Comparison of ENCODE assay signal across 16 cellular contexts in the genomic region with DNA sequence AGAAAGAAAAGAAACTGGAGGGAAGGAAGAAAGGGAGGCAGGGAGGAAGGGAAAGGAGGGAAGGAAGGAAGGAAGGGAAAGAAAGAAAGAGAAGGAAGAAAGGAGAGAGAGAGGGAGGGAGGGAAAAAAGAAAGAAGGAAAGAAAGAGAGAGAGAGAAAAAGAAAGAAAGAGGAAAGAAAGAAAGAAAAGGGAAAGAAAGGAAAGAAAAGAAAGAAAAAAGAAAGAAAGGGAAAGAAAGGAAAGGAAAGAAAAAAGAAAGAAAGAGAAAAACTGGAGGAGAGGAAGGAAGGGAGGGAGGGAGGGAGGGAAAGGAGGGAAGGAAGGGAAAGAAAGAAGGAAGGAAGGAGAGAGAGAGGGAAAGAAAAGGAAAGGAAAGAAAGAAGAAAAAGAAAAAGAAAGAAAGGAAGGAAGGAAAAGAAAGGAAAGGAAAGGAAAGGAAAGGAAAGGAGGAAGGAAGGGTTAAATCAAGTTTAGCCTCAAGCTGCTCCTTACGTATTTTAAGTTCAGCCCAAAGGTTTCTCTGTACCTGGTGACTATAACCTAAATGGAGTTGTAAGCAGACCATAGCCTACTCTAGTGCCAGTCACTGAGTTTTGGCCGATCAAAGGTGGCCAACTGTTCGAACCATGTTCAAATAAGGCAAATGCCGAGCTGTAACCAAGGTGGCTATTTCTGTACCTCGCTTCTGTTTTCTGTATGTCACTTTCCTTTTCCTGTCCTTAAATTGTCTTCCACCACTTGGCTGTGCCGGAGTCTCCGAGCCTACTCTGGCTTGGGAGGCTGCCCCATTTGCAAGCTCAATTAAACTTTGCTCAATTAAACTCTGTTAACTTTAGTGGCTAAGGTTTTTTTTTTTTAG. TPM values are rescaled to one million over a fixed set of nuclear protein-coding genes. Genes with fewer than 3 reads are reported as not detected.
"Had no signal": no experiment of that assay in that cellular context is flagged by ENCODE, and none has a peak within 500 bp of the region (broad histone marks: within the 10 kb centered on the region; RNA-seq: fewer than 3 reads in every experiment).

No MANE protein-coding gene starts in this region.

- H3K9me3 ChIP-seq: ovary, spleen, stomach, testis had no signal

- H3K9me3 Mint-ChIP-seq: activated naive CD4-positive, alpha-beta T cell treated with anti-CD3 and anti-CD28 coated beads for 36 hours; activated naive CD8-positive, alpha-beta T cell treated with anti-CD3 and anti-CD28 coated beads, Interleukin-2, amount 50 U/mL, for 24 hours had no signal

- H3K27me3 ChIP-seq: ovary, testis had no signal

- H3K4me1 Mint-ChIP-seq: activated naive CD8-positive, alpha-beta T cell treated with anti-CD3 and anti-CD28 coated beads, Interleukin-2, amount 50 U/mL, for 24 hours had no signal

- H3K27ac ChIP-seq: ovary, spleen, testis had no signal

- ATAC-seq: activated naive CD8-positive, alpha-beta T cell treated with anti-CD3 and anti-CD28 coated beads, Interleukin-2, amount 50 U/mL, for 24 hours; sciatic nerve had no signal

- H3K4me1 ChIP-seq: spleen, testis had no signal

- H3K4me3 Mint-ChIP-seq: activated naive CD4-positive, alpha-beta T cell treated with anti-CD3 and anti-CD28 coated beads for 36 hours; activated naive CD8-positive, alpha-beta T cell treated with anti-CD3 and anti-CD28 coated beads, Interleukin-2, amount 50 U/mL, for 24 hours had no signal

- H3K27ac Mint-ChIP-seq: activated naive CD4-positive, alpha-beta T cell treated with anti-CD3 and anti-CD28 coated beads for 36 hours; activated naive CD8-positive, alpha-beta T cell treated with anti-CD3 and anti-CD28 coated beads, Interleukin-2, amount 50 U/mL, for 24 hours had no signal

- H3K36me3 ChIP-seq: ovary, spleen, stomach had no signal

- DNase-seq: activated CD4-positive, alpha-beta T cell treated with anti-CD3 and anti-CD28 coated beads for 1 hour; activated CD4-positive, alpha-beta T cell treated with anti-CD3 and anti-CD28 coated beads, Interleukin-2, amount 50 U/mL, for 4 hours; activated naive CD4-positive, alpha-beta T cell treated with anti-CD3 and anti-CD28 coated beads for 36 hours; activated naive CD8-positive, alpha-beta T cell treated with anti-CD3 and anti-CD28 coated beads, Interleukin-2, amount 50 U/mL, for 24 hours; activated T-cell treated with anti-CD3 and anti-CD28 coated beads for 4 hours; aorta; cerebellar nuclear complex; effector CD8-positive, alpha-beta T cell; foreskin melanocyte; ovary; spleen; stomach; T1000; testis had no signal

- H3K4me3 ChIP-seq: ovary, spleen, stomach, testis had no signal

RNA-seq across cellular contexts. Expression of gene TMPRSS2, which starts 37.8 kb away (rescaled TPM):
- total RNA-seq: activated naive CD4-positive, alpha-beta T cell treated with anti-CD3 and anti-CD28 coated beads for 36 hours; aorta; myocyte had no signal
